Comparison of ENCODE assay signal across 7 cellular contexts in genomic region chr5:126354012-126354856, GRCh38.
DNase-seq lines count a peak whose midpoint lies in the region; ATAC-seq and TF ChIP-seq lines count a peak whose summit lies in the region.

No MANE protein-coding gene starts in this region.

- H3K4me1 ChIP-seq in left lung: peaks cover 5 to 12% of the 10 kb centered on the region in 2 donors
- H3K4me1 ChIP-seq in thoracic aorta (ENCODE audit: control insufficient read depth in 1 of 2, low read depth in 2 of 2): peaks cover 9 to 15% of the 10 kb centered on the region in 2 donors

- H3K27me3 ChIP-seq in left lung: no peaks in the 10 kb centered on the region
- no peaks in the 10 kb centered on the region for H3K27me3 ChIP-seq in thoracic aorta (replicated peaks; ENCODE audit: insufficient read depth)

- H3K27ac ChIP-seq in left lung: peak overlapping the region; percentile 3 to 65
- H3K27ac ChIP-seq in thoracic aorta: peak overlapping the region; percentile 59 to 64

- peak; percentile 27 for ATAC-seq in HG02642 (IDR thresholded peaks at IDR 0.05; ENCODE audit: poor library complexity, unreplicated experiment)
- ATAC-seq in left lung: peak; percentile 85
- ATAC-seq in thoracic aorta (ENCODE audit: insufficient number of reproducible peaks, low FRiP score, low read depth): peak; percentile 48

- H3K36me3 ChIP-seq in left lung (no peaks in the 10 kb centered on the region), thoracic aorta (no peaks in the 10 kb centered on the region)

- TF ChIP-seq CTCF in left lung (IDR thresholded peaks at IDR 0.05): peak; percentile 17 to 47
- no peak for TF ChIP-seq CTCF in thoracic aorta (IDR thresholded peaks at IDR 0.05)

- DNase-seq in GM03348 (ENCODE audit: low spot score) (peak; percentile 82), OCI-M1 (lab: John Stamatoyannopoulos, UW) (peak; percentile 74), cerebellar cortex (ENCODE audit: low spot score) (peak; percentile 69), left lung (no peak), thoracic aorta (ENCODE audit: low spot score) (no peak)
- DNase-seq in effector CD8-positive, alpha-beta T cell (lab: John Stamatoyannopoulos, UW): no peak

- intact Hi-C loops in left lung (cut with DNase I): loop anchor here in 1 of 2 donors (5.0 kb wide), 1 partner anchor 183 kb away; no protein-coding TSS in a partner anchor

- H3K4me3 ChIP-seq in left lung (no peak overlapping the region), thoracic aorta (peak overlapping the region; percentile 62)

- H3K9me3 ChIP-seq in left lung (no peaks in the 10 kb centered on the region), thoracic aorta (no peaks in the 10 kb centered on the region)

Comparison
In these comparisons a context has a peak if more than half of its experiments do, and no peak if none do; other contexts are left out.
1. DNase-seq: peak in GM03348 (single experiment), OCI-M1 (single experiment) and cerebellar cortex (single experiment); none in left lung (0 of 2), thoracic aorta (single experiment) and effector CD8-positive, alpha-beta T cell (single experiment).
2. ATAC-seq: peak in every context shown above with its lines; median percentile 85 in left lung; 48 in thoracic aorta; 27 in HG02642.